Comparison of ENCODE assay signal across 27 cellular contexts in genomic region chr19:31164666-31165265, GRCh38.
DNase-seq lines count a peak whose midpoint lies in the region; ATAC-seq, FAIRE-seq and TF ChIP-seq lines count a peak whose summit lies in the region.
"Had no signal": no experiment of that assay in that cellular context is flagged by ENCODE, and none has a peak within 500 bp of the region (broad histone marks: within the 10 kb centered on the region; RNA-seq: fewer than 3 reads in every experiment).

No MANE protein-coding gene starts in this region.

- no TSS peak for BruUV-seq in IMR-90 (replicated peaks; lab: Mats Ljungman, UMichigan)
- BruUV-seq in HepG2 (replicated peaks; lab: Mats Ljungman, UMichigan), result no TSS peak

- no peak overlapping the region for H4K91ac ChIP-seq in IMR-90 (ENCODE audit: insufficient read depth, low read depth, low read length)

- H3K18ac ChIP-seq in IMR-90 (ENCODE audit: low read depth, low read length), result no peak overlapping the region

- intact Hi-C loops in IMR-90 (cut with micrococcal nuclease) (no loop called here), HepG2 (cut with micrococcal nuclease; ENCODE audit: unreplicated experiment) (no loop called here), cardiac septum (cut with DNase I) (no loop called here)

- no peak for FAIRE-seq in HepG2 (lab: Jason Lieb, UNC)
- FAIRE-seq: GM12892, GM19239, H54, K562 had no signal

- no peak overlapping the region for H2AK9ac ChIP-seq in IMR-90 (replicated peaks; ENCODE audit: low read depth, low read length, poor library complexity)

- H3K79me2 ChIP-seq in HepG2 (ENCODE audit: insufficient read depth, low read length), result no peaks in the 10 kb centered on the region

- no peak overlapping the region for H3K9ac ChIP-seq in IMR-90 (ENCODE audit: low read depth, low read length)
- no peak overlapping the region for H3K9ac ChIP-seq in HepG2 (ENCODE audit: insufficient read depth, low read depth, low read length)

- no peak for DNase-seq in IMR-90
- peak; percentile 46 for DNase-seq in coronary artery (ENCODE audit: low spot score)
- peak; percentile 68 for DNase-seq in retina
- no peak for DNase-seq in HepG2 (ENCODE audit: low spot score)
- no peak for DNase-seq in NCI-H1048 (lab: John Stamatoyannopoulos, UW)
- DNase-seq in NCI-H2081 (lab: John Stamatoyannopoulos, UW), result no peak
- DNase-seq in cardiac septum (ENCODE audit: low spot score), result no peak
- DNase-seq: 8988T; ACHN; BE2C; CD8-positive, alpha-beta memory T cell; DND-41; Kasumi-1; NCI-H1105; NCI-H146; NCI-H1930; NCI-H446 treated with DMSO at 0.1 percent for 48 hours; NCI-H526; NCI-H82; NK-92 treated with Interleukin-12 subunit alpha and Interleukin-12 subunit beta, amount 100 ng/mL, for 24 hours; Right ventricle myocardium superior; RPMI8226 had no signal

- H3K27me3 ChIP-seq in IMR-90 (ENCODE audit: control insufficient read depth, insufficient read depth, low read length) (no peaks in the 10 kb centered on the region; the same call in 1 of the 2 replicates), HepG2 (ENCODE audit: control insufficient read depth in 1 of 2, insufficient read depth in 2 of 2, low read length in 2 of 2) (no peaks in the 10 kb centered on the region; a peak in 1 of 5 replicates)
- H3K27me3 ChIP-seq: BE2C had no signal

- no peaks in the 10 kb centered on the region; the same call in 1 of the 2 replicates for H3K4me1 ChIP-seq in IMR-90 (ENCODE audit: control insufficient read depth, insufficient read depth, low read length)
- peaks cover 4% of the 10 kb centered on the region for H3K4me1 ChIP-seq in mesodermal cell (ENCODE audit: control insufficient read depth, insufficient read depth, low read length, poor library complexity, severe bottlenecking)
- no peaks in the 10 kb centered on the region for H3K4me1 ChIP-seq in HepG2 (ENCODE audit: insufficient read depth, low read length)
- H3K4me1 ChIP-seq: BE2C had no signal

- H4K20me1 ChIP-seq in IMR-90 (ENCODE audit: insufficient read depth, low read length), result no peaks in the 10 kb centered on the region
- H4K20me1 ChIP-seq in HepG2 (ENCODE audit: insufficient read depth, low read length), result no peaks in the 10 kb centered on the region

- H3K9me3 ChIP-seq in IMR-90 (ENCODE audit: control insufficient read depth, insufficient read depth, low read length) (no peaks in the 10 kb centered on the region), mesodermal cell (ENCODE audit: control insufficient read depth, low read length) (no peaks in the 10 kb centered on the region), HepG2 (ENCODE audit: low read length) (peaks cover 37% of the 10 kb centered on the region)
- H3K9me3 ChIP-seq: BE2C had no signal

- H3K79me1 ChIP-seq in IMR-90 (ENCODE audit: low read depth in 1 of 2, low read length in 2 of 2), result no peaks in the 10 kb centered on the region

- ATAC-seq in IMR-90 (ENCODE audit: low read depth) (no peak), HepG2 (no peak)
- ATAC-seq: K562 had no signal

- in situ Hi-C loops in IMR-90 (cut with MboI; ENCODE audit: low sequenced_read_pairs) (no loop called here), HepG2 (cut with HindIII; ENCODE audit: extremely low pct_ligation_motif_present, low pct_unique_long_range_greater_than_20kb) (no loop called here)

- POLR2A ChIA-PET in IMR-90 (lab: Charles Lee; ENCODE audit: unreplicated experiment) (no interaction called here), HepG2 (lab: Yijun Ruan, JAX) (no interaction called here)

- no peaks in the 10 kb centered on the region; the same call in 1 of the 2 replicates for H3K9me1 ChIP-seq in IMR-90 (ENCODE audit: insufficient read depth, low read length)

- TF ChIP-seq RAD21 in IMR-90 (IDR thresholded peaks at IDR 0.05; ENCODE audit: low read length) (no peak), HepG2 (CRISPR knock-in tag; IDR thresholded peaks at IDR 0.05) (no peak)

- H3K14ac ChIP-seq in IMR-90 (replicated peaks; ENCODE audit: low read depth, low read length), result no peak overlapping the region

- H3K4me3 ChIP-seq in IMR-90 (ENCODE audit: insufficient read depth, low read depth, low read length), result no peak overlapping the region
- no peak overlapping the region for H3K4me3 ChIP-seq in coronary artery
- H3K4me3 ChIP-seq in mesodermal cell (ENCODE audit: extremely low read depth, insufficient read depth, low read length, poor library complexity, severe bottlenecking), result no peak overlapping the region
- no peak overlapping the region for H3K4me3 ChIP-seq in HepG2 (replicated peaks in 1 of 3; ENCODE audit: insufficient read depth in 1 of 3, low read depth in 2 of 3, low read length in 3 of 3)
- H3K4me3 ChIP-seq: K562 had no signal

- no peak overlapping the region for H2BK20ac ChIP-seq in IMR-90 (ENCODE audit: low read depth, low read length)

- dilution Hi-C loops in IMR-90 (cut with HindIII; ENCODE audit: low sequenced_read_pairs, unreplicated experiment), result no loop called here

- H2BK120ac ChIP-seq in IMR-90 (ENCODE audit: low read depth, low read length), result no peak overlapping the region

- TF ChIP-seq POLR2A in IMR-90 (IDR thresholded peaks at IDR 0.05; ENCODE audit: low read depth, low read length), result no peak
- TF ChIP-seq POLR2A in HepG2 (IDR thresholded peaks at IDR 0.05; ENCODE audit: insufficient read depth in 1 of 2, low read depth in 2 of 2, low read length in 2 of 2), result no peak

- no peak overlapping the region for H4K5ac ChIP-seq in IMR-90 (ENCODE audit: low read depth, low read length)

- H3K36me3 ChIP-seq in IMR-90 (ENCODE audit: control insufficient read depth, insufficient read depth, low read length) (no peaks in the 10 kb centered on the region), mesodermal cell (ENCODE audit: control insufficient read depth, insufficient read depth, low read length) (no peaks in the 10 kb centered on the region), HepG2 (replicated peaks in 1 of 2; ENCODE audit: control insufficient read depth in 1 of 2, insufficient read depth in 2 of 2, low read length in 2 of 2) (no peaks in the 10 kb centered on the region)
- H3K36me3 ChIP-seq: BE2C had no signal

- no peak overlapping the region for H3K56ac ChIP-seq in IMR-90 (ENCODE audit: extremely low read depth, insufficient read depth, low read length)

- TF ChIP-seq CTCF in IMR-90 (conservative IDR thresholded peaks at IDR 0.05; ENCODE audit: low read depth, low read length) (no peak), coronary artery (IDR thresholded peaks at IDR 0.05) (no peak), HepG2 (CRISPR knock-in tag; IDR thresholded peaks at IDR 0.05) (no peak)

- H3K27ac ChIP-seq in IMR-90 (ENCODE audit: insufficient read depth, low read length) (no peak overlapping the region), coronary artery (no peak overlapping the region), mesodermal cell (ENCODE audit: low read depth, low read length, severe bottlenecking) (peak overlapping the region; percentile 18), HepG2 (ENCODE audit: extremely low read length, insufficient read depth, low read length) (no peak overlapping the region)

- H2BK5ac ChIP-seq in IMR-90 (ENCODE audit: low read depth, low read length, poor library complexity, severe bottlenecking), result no peak overlapping the region

- CTCF ChIA-PET in IMR-90 (lab: Yijun Ruan, JAX) (no interaction called here), HepG2 (lab: Yijun Ruan, JAX; ENCODE audit: low intra/inter-chr PET ratio, low total read pairs) (no interaction called here)

- 35% methylated on average over 6 of the region's 24 CpGs; no CpG with 5 or more reads in 1 of the 2 experiments for WGBS in IMR-90 (ENCODE audit: extremely low coverage in 2 of 2, insufficient read length in 1 of 2), 2 experiments
- 83 to 90% methylated on average over 19 to 21 of the region's 24 CpGs for WGBS in mesodermal cell (ENCODE audit: insufficient coverage in 2 of 2), 2 experiments
- 7% methylated on average over 9 of the region's 24 CpGs for WGBS in HepG2 (ENCODE audit: low lambda C conversion rate)

- no peak overlapping the region for H4K8ac ChIP-seq in IMR-90 (ENCODE audit: low read depth in 2 of 2, low read length in 2 of 2)

- TF ChIP-seq EP300 in HepG2 (IDR thresholded peaks at IDR 0.05; ENCODE audit: low read depth in 2 of 2, low read length in 2 of 2) (no peak), HepG2 (CRISPR knock-in tag; IDR thresholded peaks at IDR 0.05; ENCODE audit: borderline replicate concordance) (no peak)

- no peak overlapping the region for H3K23ac ChIP-seq in IMR-90 (ENCODE audit: low read depth, low read length)

- H2AK5ac ChIP-seq in IMR-90 (ENCODE audit: low read depth, low read length), result no peak overlapping the region

- no peak overlapping the region for H3K4ac ChIP-seq in IMR-90 (ENCODE audit: low read depth, low read length)

- H2BK15ac ChIP-seq in IMR-90 (ENCODE audit: low read depth, low read length), result no peak overlapping the region

- H2AFZ ChIP-seq in IMR-90 (replicated peaks; ENCODE audit: low read length, poor library complexity), result peak overlapping the region; percentile 54
- no peak overlapping the region for H2AFZ ChIP-seq in HepG2 (ENCODE audit: low read length)

- H3K4me2 ChIP-seq in IMR-90 (ENCODE audit: low read depth, low read length) (no peak overlapping the region), HepG2 (ENCODE audit: low read depth, low read length) (no peak overlapping the region)

TF ChIP-seq in IMR-90, 13 proteins besides CTCF, POLR2A, EP300 and RAD21 (continues in another document):
- TF ChIP-seq USF2 (IDR thresholded peaks at IDR 0.05; ENCODE audit: low read depth, low read length), result no peak
- no peak for TF ChIP-seq FOS (IDR thresholded peaks at IDR 0.05; ENCODE audit: low read depth, low read length)
- no peak for TF ChIP-seq SMC3 (IDR thresholded peaks at IDR 0.05; ENCODE audit: low read depth, low read length)
- no peak for TF ChIP-seq MAFK (IDR thresholded peaks at IDR 0.05; ENCODE audit: low read depth, low read length)

TF ChIP-seq in HepG2, 621 proteins besides CTCF, POLR2A, EP300 and RAD21 (continues in another document):
- TF ChIP-seq RFX3 (CRISPR knock-in tag; IDR thresholded peaks at IDR 0.05) (no peak), CSRNP1 (CRISPR knock-in tag; IDR thresholded peaks at IDR 0.05) (no peak)

Comparison
In these comparisons a context has a peak if more than half of its experiments do, and no peak if none do; other contexts are left out.
1. DNase-seq: peak in coronary artery (single experiment) and retina (single experiment); none in IMR-90 (single experiment), HepG2 (single experiment), NCI-H1048 (single experiment), NCI-H2081 (0 of 2) and cardiac septum (single experiment).